In genomic region chr20:8203366-8203765, GRCh38 we compare ENCODE assay signal across 34 cellular contexts.
"Had no signal": no experiment of that assay in that cellular context is flagged by ENCODE, and none has a peak within 500 bp of the region (broad histone marks: within the 10 kb centered on the region; RNA-seq: fewer than 3 reads in every experiment).

No MANE protein-coding gene starts in this region.

- H3K36me3 ChIP-seq: MG63 had no signal

- DNase-seq: Karpas-422, Kasumi-1, MG63, MM.1S, MV-4-11, NCI-H1048, NCI-H1092, NCI-H1092 treated with DMSO at 0.1 percent for 48 hours, NCI-H1105, NCI-H1105 treated with DMSO at 0.1 percent for 48 hours, NCI-H1417, NCI-H1417 treated with DMSO at 0.1 percent for 48 hours, NCI-H1436, NCI-H1436 treated with DMSO at 0.1 percent for 48 hours, NCI-H146, NCI-H1694, NCI-H1694 treated with DMSO at 0.1 percent for 48 hours, NCI-H187, NCI-H187 treated with DMSO at 0.1 percent for 48 hours, NCI-H1930, NCI-H2029, NCI-H2029 treated with DMSO at 0.1 percent for 48 hours, NCI-H2081, NCI-H2081 treated with DMSO at 0.1 percent for 48 hours, NCI-H2107, NCI-H2171, NCI-H2171 treated with DMSO at 0.1 percent for 48 hours, NCI-H2227 treated with DMSO at 0.1 percent for 48 hours, NCI-H226, NCI-H345, NCI-H446, NCI-H446 treated with DMSO at 0.1 percent for 48 hours, NCI-H510A treated with DMSO at 0.1 percent for 48 hours, NCI-H524 had no signal

- H3K27me3 ChIP-seq: MG63 had no signal

- H3K9me3 ChIP-seq: MG63 had no signal

- H3K4me3 ChIP-seq: MG63 had no signal
